21 cellular contexts compared by ENCODE assay signal in genomic region chr3:53016236-53016635, GRCh38.
"Had no signal": no experiment of that assay in that cellular context is flagged by ENCODE, and none has a peak within 500 bp of the region (broad histone marks: within the 10 kb centered on the region; RNA-seq: fewer than 3 reads in every experiment).

No MANE protein-coding gene starts in this region.

- H3K27ac Mint-ChIP-seq: activated B cell treated with CpG ODN at 0.5 μM for 24 hours; activated naive CD8-positive, alpha-beta T cell treated with anti-CD3 and anti-CD28 coated beads for 36 hours; activated T-helper 2 cell treated with anti-CD3 and anti-CD28 coated beads, Interferon-gamma antibody, Interleukin-2, Interleukin-4, amounts not matched to agents 10 μg/mL and 5 μg/mL and 100 μg/mL, durations not matched to agents 14 hours and 24 hours and 36 hours; natural killer cell; progenitor cell of endocrine pancreas; type B pancreatic cell had no signal

- H3K27me3 ChIP-seq: cardiac muscle cell, foreskin keratinocyte, sigmoid colon had no signal

- H3K9me3 Mint-ChIP-seq: activated B cell treated with CpG ODN at 0.5 μM for 24 hours; activated naive CD8-positive, alpha-beta T cell treated with anti-CD3 and anti-CD28 coated beads for 36 hours; activated T-cell treated with anti-CD3 and anti-CD28 coated beads, Interleukin-2, amount 50 U/mL, for 4 hours; activated T-helper 2 cell treated with anti-CD3 and anti-CD28 coated beads, Interferon-gamma antibody, Interleukin-2, Interleukin-4, amounts not matched to agents 10 μg/mL and 5 μg/mL and 100 μg/mL, durations not matched to agents 14 hours and 24 hours and 36 hours; natural killer cell; type B pancreatic cell had no signal

- H3K27me3 Mint-ChIP-seq: activated B cell treated with CpG ODN at 0.5 μM for 24 hours; activated naive CD8-positive, alpha-beta T cell treated with anti-CD3 and anti-CD28 coated beads for 36 hours; progenitor cell of endocrine pancreas; type B pancreatic cell had no signal

- H3K4me3 ChIP-seq: cardiac muscle cell, sigmoid colon, thoracic aorta had no signal

- DNase-seq: activated B cell treated with CpG ODN at 0.5 μM for 24 hours; activated CD4-positive, alpha-beta T cell treated with anti-CD3 and anti-CD28 coated beads for 4 hours; activated CD4-positive, alpha-beta T cell treated with anti-CD3 and anti-CD28 coated beads, Interleukin-2, amount 50 U/mL, for 48 hours; activated CD8-positive, alpha-beta memory T cell treated with anti-CD3 and anti-CD28 coated beads, Interleukin-2, amount 50 U/mL, for 48 hours; activated naive CD4-positive, alpha-beta T cell treated with Interleukin-2 at 50 U/mL for 16 hours; activated naive CD8-positive, alpha-beta T cell treated with anti-CD3 and anti-CD28 coated beads for 36 hours; activated T-cell treated with anti-CD3 and anti-CD28 coated beads, Interleukin-2, amount 50 U/mL, for 4 hours; foreskin keratinocyte; left cardiac atrium; midbrain; natural killer cell; retina; sigmoid colon; stimulated activated CD4-positive, alpha-beta T cell treated with anti-CD3 and anti-CD28 coated beads, Interleukin-2, amount 100 ng/mL, for 48 hours; stimulated activated naive CD4-positive, alpha-beta T cell; T-helper 1 cell had no signal

- H3K36me3 ChIP-seq: cardiac muscle cell, sigmoid colon, thoracic aorta had no signal

- H3K4me3 Mint-ChIP-seq: activated B cell treated with CpG ODN at 0.5 μM for 24 hours; activated naive CD8-positive, alpha-beta T cell treated with anti-CD3 and anti-CD28 coated beads for 36 hours; activated T-cell treated with anti-CD3 and anti-CD28 coated beads, Interleukin-2, amount 50 U/mL, for 4 hours; natural killer cell; type B pancreatic cell had no signal

- H3K27ac ChIP-seq: cardiac muscle cell, foreskin keratinocyte, sigmoid colon, thoracic aorta had no signal

- H3K36me3 Mint-ChIP-seq: natural killer cell, type B pancreatic cell had no signal
